Comparison of ENCODE assay signal across 14 cellular contexts in genomic region chr2:238914648-238915015, GRCh38.
DNase-seq lines count a peak whose midpoint lies in the region; ATAC-seq and TF ChIP-seq lines count a peak whose summit lies in the region.
"Had no signal": no experiment of that assay in that cellular context is flagged by ENCODE, and none has a peak within 500 bp of the region (broad histone marks: within the 10 kb centered on the region; RNA-seq: fewer than 3 reads in every experiment).

No MANE protein-coding gene starts in this region.

- no peaks in the 10 kb centered on the region for H3K27me3 Mint-ChIP-seq in activated T-helper 2 cell treated with anti-CD3 and anti-CD28 coated beads, Interferon-gamma antibody, Interleukin-2, Interleukin-4, amounts not matched to agents 10 μg/mL and 5 μg/mL and 100 μg/mL, durations not matched to agents 14 hours and 24 hours and 36 hours (ENCODE audit: low read depth)

- H3K4me3 ChIP-seq in PC-9 (no peak overlapping the region), sigmoid colon (no peak overlapping the region), A673 (ENCODE audit: low read depth, low read length, poor library complexity, severe bottlenecking) (no peak overlapping the region)

- peaks cover 45% of the 10 kb centered on the region for H3K27me3 ChIP-seq in PC-9 (ENCODE audit: insufficient read depth, low read depth)
- no peaks in the 10 kb centered on the region for H3K27me3 ChIP-seq in sigmoid colon
- peaks cover 21% of the 10 kb centered on the region for H3K27me3 ChIP-seq in A673 (replicated peaks; ENCODE audit: insufficient read depth, low read depth, low read length, poor library complexity)

- TF ChIP-seq POLR2A in sigmoid colon (IDR thresholded peaks at IDR 0.05), result no peak

- no peaks in the 10 kb centered on the region for H3K36me3 ChIP-seq in PC-9 (ENCODE audit: low read depth)
- peaks cover 0 to 20% (median 0%) of the 10 kb centered on the region in 4 donors for H3K36me3 ChIP-seq in sigmoid colon
- no peaks in the 10 kb centered on the region for H3K36me3 ChIP-seq in A673 (ENCODE audit: insufficient read depth, low read length, poor library complexity, severe bottlenecking)

- no peaks in the 10 kb centered on the region for H3K79me2 ChIP-seq in PC-9 (ENCODE audit: low read depth)

- BruUV-seq in PC-9 (replicated peaks; lab: Mats Ljungman, UMichigan) (no TSS peak), A673 (replicated peaks; lab: Mats Ljungman, UMichigan) (no TSS peak)

- no peaks in the 10 kb centered on the region for H3K9me2 ChIP-seq in PC-9 (ENCODE audit: insufficient read depth)

- no peaks in the 10 kb centered on the region for H3K9me3 Mint-ChIP-seq in activated T-helper 2 cell treated with anti-CD3 and anti-CD28 coated beads, Interferon-gamma antibody, Interleukin-2, Interleukin-4, amounts not matched to agents 10 μg/mL and 5 μg/mL and 100 μg/mL, durations not matched to agents 14 hours and 24 hours and 36 hours

- H4K20me1 ChIP-seq in PC-9 (ENCODE audit: insufficient read depth), result no peaks in the 10 kb centered on the region

- H3K4me2 ChIP-seq in PC-9, result peak overlapping the region; percentile 34

- H3K27ac Mint-ChIP-seq in activated T-helper 2 cell treated with anti-CD3 and anti-CD28 coated beads, Interferon-gamma antibody, Interleukin-2, Interleukin-4, amounts not matched to agents 10 μg/mL and 5 μg/mL and 100 μg/mL, durations not matched to agents 14 hours and 24 hours and 36 hours, result no peak overlapping the region
- H3K27ac Mint-ChIP-seq: CD4-positive, alpha-beta memory T cell had no signal

- H3K9me3 ChIP-seq in PC-9 (ENCODE audit: insufficient read depth, low read depth) (no peaks in the 10 kb centered on the region), sigmoid colon (no peaks in the 10 kb centered on the region), A673 (ENCODE audit: low read depth, low read length, poor library complexity, severe bottlenecking) (no peaks in the 10 kb centered on the region)

- no peak for ATAC-seq in HG02852 (IDR thresholded peaks at IDR 0.05; ENCODE audit: unreplicated experiment)
- ATAC-seq: activated CD4-positive, CD25-positive, alpha-beta regulatory T cell treated with anti-CD3 and anti-CD28 coated beads, Interleukin-2, amount 50 U/mL, for 24 hours had no signal

- no peaks in the 10 kb centered on the region for H3K4me1 Mint-ChIP-seq in activated T-helper 2 cell treated with anti-CD3 and anti-CD28 coated beads, Interferon-gamma antibody, Interleukin-2, Interleukin-4, amounts not matched to agents 10 μg/mL and 5 μg/mL and 100 μg/mL, durations not matched to agents 14 hours and 24 hours and 36 hours (ENCODE audit: low read depth)
- H3K4me1 Mint-ChIP-seq: CD4-positive, alpha-beta memory T cell had no signal

- CTCF ChIA-PET in PC-9 (lab: Charles Lee) (no interaction called here), A673 (lab: Charles Lee) (no interaction called here)

- H3K36me3 Mint-ChIP-seq in activated T-helper 2 cell treated with anti-CD3 and anti-CD28 coated beads, Interferon-gamma antibody, Interleukin-2, Interleukin-4, amounts not matched to agents 10 μg/mL and 5 μg/mL and 100 μg/mL, durations not matched to agents 14 hours and 24 hours and 36 hours (ENCODE audit: low read depth), result no peaks in the 10 kb centered on the region
- H3K36me3 Mint-ChIP-seq: CD4-positive, alpha-beta memory T cell had no signal

- TF ChIP-seq CTCF in PC-9 (conservative IDR thresholded peaks at IDR 0.05) (no peak), sigmoid colon (IDR thresholded peaks at IDR 0.05) (no peak), A673 (conservative IDR thresholded peaks at IDR 0.05; ENCODE audit: low read depth, low read length) (no peak)

- DNase-seq in GM03348 (ENCODE audit: low spot score) (peak; percentile 75), PC-9 (no peak), epithelial cell of prostate (ENCODE audit: low read depth, low spot score) (no peak), sigmoid colon (peak; percentile 55), NCI-H187 treated with DMSO at 0.1 percent for 48 hours (lab: John Stamatoyannopoulos, UW) (no peak), A673 (ENCODE audit: low spot score) (no peak)
- DNase-seq in activated T-helper 2 cell treated with anti-CD3 and anti-CD28 coated beads, Interferon-gamma antibody, Interleukin-2, Interleukin-4, amounts not matched to agents 10 μg/mL and 5 μg/mL and 100 μg/mL, durations not matched to agents 14 hours and 24 hours and 36 hours (ENCODE audit: low spot score), result no peak
- DNase-seq: aorta; CD4-positive, alpha-beta memory T cell; effector CD8-positive, alpha-beta T cell; GOT3; stimulated activated naive CD4-positive, alpha-beta T cell had no signal

- 88 to 90% methylated on average over 11 of the region's 11 CpGs for WGBS in sigmoid colon, 2 donors

- TF ChIP-seq EP300 in sigmoid colon (IDR thresholded peaks at IDR 0.05), result no peak

- H3K4me3 Mint-ChIP-seq in activated T-helper 2 cell treated with anti-CD3 and anti-CD28 coated beads, Interferon-gamma antibody, Interleukin-2, Interleukin-4, amounts not matched to agents 10 μg/mL and 5 μg/mL and 100 μg/mL, durations not matched to agents 14 hours and 24 hours and 36 hours (ENCODE audit: low read depth), result no peak overlapping the region
- H3K4me3 Mint-ChIP-seq: CD4-positive, alpha-beta memory T cell had no signal

- H3K27ac ChIP-seq in PC-9 (no peak overlapping the region), epithelial cell of prostate (peak overlapping the region; percentile 66), sigmoid colon (no peak overlapping the region), A673 (ENCODE audit: low read depth, low read length, poor library complexity, severe bottlenecking) (no peak overlapping the region)

- H2AFZ ChIP-seq in PC-9, result no peak overlapping the region

- intact Hi-C loops in PC-9 (cut with micrococcal nuclease; ENCODE audit: unreplicated experiment) (loop anchor here (5.0 kb wide), 1 partner anchor 52 kb away; no protein-coding TSS in a partner anchor), sigmoid colon (cut with DNase I) (no loop called here), A673 (cut with micrococcal nuclease; ENCODE audit: unreplicated experiment) (no loop called here)
- intact Hi-C loops in activated T-helper 2 cell treated with anti-CD3 and anti-CD28 coated beads, Interferon-gamma antibody, Interleukin-2, Interleukin-4, amounts not matched to agents 10 μg/mL and 5 μg/mL and 100 μg/mL, durations not matched to agents 14 hours and 24 hours and 36 hours (cut with micrococcal nuclease), result no loop called here

- POLR2A ChIA-PET in PC-9 (lab: Charles Lee; ENCODE audit: unreplicated experiment) (no interaction called here), A673 (lab: Charles Lee; ENCODE audit: low non-redundant PET) (no interaction called here)

- H3K4me1 ChIP-seq in PC-9 (replicated peaks; ENCODE audit: insufficient read depth) (0 out of 2 replicates have a peak, but pooled peaks cover 5% of the 10 kb centered on the region), sigmoid colon (peaks cover 0 to 6% (median 3%) of the 10 kb centered on the region in 4 donors), A673 (ENCODE audit: insufficient read depth, low read length, poor library complexity, severe bottlenecking) (no peaks in the 10 kb centered on the region)

- peaks cover 5% of the 10 kb centered on the region; the same call in 1 of the 2 replicates for H3F3A ChIP-seq in PC-9 (ENCODE audit: insufficient read depth, low read depth)

Comparison
In these comparisons a context has a peak if more than half of its experiments do, and no peak if none do; other contexts are left out.
1. DNase-seq: peak in GM03348 (single experiment) and sigmoid colon (single experiment); none in PC-9 (0 of 2), epithelial cell of prostate (single experiment), NCI-H187 treated with DMSO at 0.1 percent for 48 hours (single experiment), A673 (single experiment) and activated T-helper 2 cell treated with anti-CD3 and anti-CD28 coated beads, Interferon-gamma antibody, Interleukin-2, Interleukin-4, amounts not matched to agents 10 μg/mL and 5 μg/mL and 100 μg/mL, durations not matched to agents 14 hours and 24 hours and 36 hours (single experiment).